ENCODE assay signal across 9 cellular contexts in genomic region chrX:13472975-13473665, GRCh38.
DNase-seq lines count a peak whose midpoint lies in the region; ATAC-seq, FAIRE-seq and TF ChIP-seq lines count a peak whose summit lies in the region.
"Had no signal": no experiment of that assay in that cellular context is flagged by ENCODE, and none has a peak within 500 bp of the region (broad histone marks: within the 10 kb centered on the region; RNA-seq: fewer than 3 reads in every experiment).

No MANE protein-coding gene starts in this region.

- H3K27me3 ChIP-seq in MM.1S (replicated peaks; ENCODE audit: insufficient read depth, low read length) = no peaks in the 10 kb centered on the region
- H3K27me3 ChIP-seq in spleen (replicated peaks in 1 of 7) = peaks cover 0 to 2% (median 0%) of the 10 kb centered on the region in 7 donors

- H3K4me2 ChIP-seq in MM.1S (ENCODE audit: low read depth, low read length) = peak overlapping the region; percentile 71

- no peak for DNase-seq in MM.1S
- peak; percentile 9 for DNase-seq in fibroblast of gingiva (ENCODE audit: low read depth)
- no peak for DNase-seq in spleen
- no peak for DNase-seq in D721Med (ENCODE audit: insufficient read length, low spot score)
- DNase-seq in urothelium cell line (ENCODE audit: low spot score) = no peak
- no peak for DNase-seq in NCI-H510A (lab: John Stamatoyannopoulos, UW)
- DNase-seq in SKM-1 treated with dmso at 0.1 percent for 144 hours (lab: John Stamatoyannopoulos, UW; ENCODE audit: unreplicated experiment) = no peak

- H3K4me3 ChIP-seq in MM.1S (ENCODE audit: low read length) = peak overlapping the region; percentile 38
- peak overlapping the region in 1 of 8 donors; percentile 29 for H3K4me3 ChIP-seq in spleen

- peak overlapping the region; percentile 64 for H2AFZ ChIP-seq in MM.1S (ENCODE audit: low read length)

- intact Hi-C loops in spleen (cut with DNase I; ENCODE audit: low total_unique reads) = no loop called here

- TF ChIP-seq CTCF in MM.1S (IDR thresholded peaks at IDR 0.05; ENCODE audit: low read length) = no peak
- TF ChIP-seq CTCF in spleen (IDR thresholded peaks at IDR 0.05 in 8 of 11, conservative IDR thresholded peaks at IDR 0.05 in 3 of 11) = no peak
- TF ChIP-seq CTCF in D721Med (IDR thresholded peaks at IDR 0.05; ENCODE audit: insufficient read depth, missing control alignments) = no peak

- ATAC-seq in GM18502 (IDR thresholded peaks at IDR 0.05; ENCODE audit: poor library complexity, unreplicated experiment) = peak; percentile 28
- ATAC-seq: Panc1 had no signal

- H3F3A ChIP-seq in MM.1S (ENCODE audit: insufficient read depth, low read length) = no peaks in the 10 kb centered on the region

- no peaks in the 10 kb centered on the region for H3K9me3 ChIP-seq in MM.1S (replicated peaks; ENCODE audit: insufficient read depth, low read length)
- no peaks in the 10 kb centered on the region for H3K9me3 ChIP-seq in spleen

- 52 to 82% (median 66%) methylated on average over 9 of the region's 9 CpGs for WGBS in spleen, 5 donors

- H3K4me1 ChIP-seq in MM.1S (ENCODE audit: low read length) (peaks cover 10% of the 10 kb centered on the region; the same call in 1 of the 2 replicates), spleen (peaks cover 0 to 26% (median 0%) of the 10 kb centered on the region in 6 donors)

- TF ChIP-seq POLR2A in spleen (IDR thresholded peaks at IDR 0.05) = no peak

- peak overlapping the region; percentile 52; the same call in 1 of the 2 replicates for H3K9ac ChIP-seq in MM.1S (ENCODE audit: low read length)

- no peaks in the 10 kb centered on the region for H3K79me2 ChIP-seq in MM.1S (ENCODE audit: low read length)

- H4K20me1 ChIP-seq in MM.1S (ENCODE audit: insufficient read depth, low read length) = no peaks in the 10 kb centered on the region

- H3K36me3 ChIP-seq in MM.1S (replicated peaks; ENCODE audit: insufficient read depth, low read length) = no peaks in the 10 kb centered on the region
- no peaks in the 10 kb centered on the region for H3K36me3 ChIP-seq in spleen

- H3K9me2 ChIP-seq in MM.1S (replicated peaks; ENCODE audit: insufficient read depth, low read length) = no peaks in the 10 kb centered on the region

- peak overlapping the region; percentile 85 for H3K27ac ChIP-seq in MM.1S (ENCODE audit: low read length)
- peak overlapping the region in 7 of 8 donors; percentile 79 to 85 (median 83) for H3K27ac ChIP-seq in spleen

- no peak for FAIRE-seq in D721Med (lab: Jason Lieb, UNC)
- FAIRE-seq in urothelium cell line (lab: Jason Lieb, UNC) = no peak
